Comparison of ENCODE assay signal across 22 cellular contexts in the genomic region with DNA sequence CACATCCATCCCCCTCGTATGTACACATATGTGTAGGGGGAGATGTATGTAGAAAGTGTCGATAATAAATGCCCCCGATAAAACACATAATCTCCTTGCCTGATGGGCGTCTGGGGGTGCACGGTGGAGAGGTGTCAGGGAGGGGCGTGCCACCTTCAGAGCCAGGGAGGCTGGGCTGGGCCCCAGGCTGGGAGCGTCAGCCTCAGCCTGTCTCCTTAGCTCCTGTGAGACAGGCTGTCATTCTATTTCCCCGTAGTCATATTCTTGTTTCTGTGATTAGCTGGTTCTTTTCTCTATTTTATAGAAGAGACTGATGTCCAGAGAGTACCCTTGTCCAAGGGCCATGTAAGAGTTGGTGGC. TPM values are rescaled to one million over a fixed set of nuclear protein-coding genes. Genes with fewer than 3 reads are reported as not detected.
DNase-seq lines count a peak whose midpoint lies in the region; ATAC-seq and TF ChIP-seq lines count a peak whose summit lies in the region.
"Had no signal": no experiment of that assay in that cellular context is flagged by ENCODE, and none has a peak within 500 bp of the region (broad histone marks: within the 10 kb centered on the region; RNA-seq: fewer than 3 reads in every experiment).

No MANE protein-coding gene starts in this region.

- in situ Hi-C loops in transverse colon (cut with MboI; ENCODE audit: low pct_ligation_motif_present in 1 of 4, low pct_unique_long_range_greater_than_20kb in 1 of 4, low sequenced_read_pairs in 3 of 4) = loop anchor here in 2 of 4 donors (25.0 kb wide), 1 partner anchor 134 kb away; no protein-coding TSS in a partner anchor

- POLR2A ChIA-PET in activated CD8-positive, alpha-beta T cell treated with anti-CD3 and anti-CD28 coated beads for 36 hours (lab: Charles Lee) = no interaction called here

- no peaks in the 10 kb centered on the region for H3K9me3 Mint-ChIP-seq in nephron
- H3K9me3 Mint-ChIP-seq in activated CD8-positive, alpha-beta T cell treated with anti-CD3 and anti-CD28 coated beads for 36 hours = no peaks in the 10 kb centered on the region
- H3K9me3 Mint-ChIP-seq: activated CD4-positive, alpha-beta memory T cell treated with anti-CD3 and anti-CD28 coated beads for 36 hours; activated naive CD8-positive, alpha-beta T cell treated with anti-CD3 and anti-CD28 coated beads, Interleukin-2, amount 10 ng/mL, durations not matched to agents 7 days and 5 days; CD8-positive, alpha-beta T cell; central memory CD8-positive, alpha-beta T cell; IgD-negative memory B cell; nephron progenitor cell; stimulated activated naive CD8-positive, alpha-beta T cell treated with anti-CD3 and anti-CD28 coated beads, Interleukin-15, Interleukin-2, amounts not matched to agents 100 ng/mL and 50 ng/mL, for 24 hours had no signal

- no peak overlapping the region for H3K27ac ChIP-seq in left ventricle myocardium inferior (replicated peaks)
- no peak overlapping the region for H3K27ac ChIP-seq in transverse colon

- TF ChIP-seq CTCF in left ventricle myocardium inferior (IDR thresholded peaks at IDR 0.05; ENCODE audit: borderline replicate concordance) (no peak), nephron (IDR thresholded peaks at IDR 0.05; ENCODE audit: unreplicated experiment in 3 of 3) (no peak), transverse colon (IDR thresholded peaks at IDR 0.05) (no peak)
- TF ChIP-seq CTCF in activated CD8-positive, alpha-beta T cell treated with anti-CD3 and anti-CD28 coated beads for 36 hours (IDR thresholded peaks at IDR 0.05) = no peak

- intact Hi-C loops in left ventricle myocardium inferior (cut with micrococcal nuclease) = no loop called here
- intact Hi-C loops in transverse colon (cut with DNase I; ENCODE audit: low total_unique reads) = loop anchor here (10.0 kb wide), 2 partner anchors 113 to 147 kb away; no protein-coding TSS in a partner anchor
- intact Hi-C loops in activated CD8-positive, alpha-beta T cell treated with anti-CD3 and anti-CD28 coated beads for 36 hours (cut with micrococcal nuclease) = no loop called here

- peak overlapping the region; percentile 14 to 80 (median 75) for H3K27ac Mint-ChIP-seq in nephron
- H3K27ac Mint-ChIP-seq in activated CD8-positive, alpha-beta T cell treated with anti-CD3 and anti-CD28 coated beads for 36 hours = no peak overlapping the region
- H3K27ac Mint-ChIP-seq: activated CD4-positive, alpha-beta memory T cell treated with anti-CD3 and anti-CD28 coated beads for 36 hours; activated naive CD8-positive, alpha-beta T cell treated with anti-CD3 and anti-CD28 coated beads, Interleukin-2, amount 10 ng/mL, durations not matched to agents 7 days and 5 days; nephron progenitor cell; progenitor cell of endocrine pancreas; stimulated activated naive CD8-positive, alpha-beta T cell treated with anti-CD3 and anti-CD28 coated beads, Interleukin-15, Interleukin-2, amounts not matched to agents 100 ng/mL and 50 ng/mL, for 24 hours had no signal

- H3K4me3 Mint-ChIP-seq in nephron = peak overlapping the region in 2 of 3 experiments; percentile 34 to 63
- no peak overlapping the region for H3K4me3 Mint-ChIP-seq in activated CD8-positive, alpha-beta T cell treated with anti-CD3 and anti-CD28 coated beads for 36 hours
- H3K4me3 Mint-ChIP-seq: activated CD4-positive, alpha-beta memory T cell treated with anti-CD3 and anti-CD28 coated beads for 36 hours; activated naive CD8-positive, alpha-beta T cell treated with anti-CD3 and anti-CD28 coated beads, Interleukin-2, amount 10 ng/mL, durations not matched to agents 7 days and 5 days; CD8-positive, alpha-beta T cell; central memory CD8-positive, alpha-beta T cell; nephron progenitor cell; stimulated activated naive CD8-positive, alpha-beta T cell treated with anti-CD3 and anti-CD28 coated beads, Interleukin-15, Interleukin-2, amounts not matched to agents 100 ng/mL and 50 ng/mL, for 24 hours had no signal

- H3K27me3 ChIP-seq in left ventricle myocardium inferior (ENCODE audit: low read depth) = no peaks in the 10 kb centered on the region
- H3K27me3 ChIP-seq in transverse colon = no peaks in the 10 kb centered on the region

- DNase-seq in NOMO-1 (lab: John Stamatoyannopoulos, UW; ENCODE audit: unreplicated experiment in 2 of 2) (peak; percentile 41 to 65), NOMO-1 treated with dmso at 0.1 percent for 144 hours (lab: John Stamatoyannopoulos, UW; ENCODE audit: unreplicated experiment) (no peak), left ventricle myocardium inferior (peak; percentile 2), transverse colon (peak; percentile 10), CD1c-positive myeloid dendritic cell (ENCODE audit: extremely low spot score) (no peak)
- no peak for DNase-seq in activated CD8-positive, alpha-beta T cell treated with anti-CD3 and anti-CD28 coated beads for 36 hours
- DNase-seq: 8988T; activated CD4-positive, alpha-beta memory T cell treated with anti-CD3 and anti-CD28 coated beads for 36 hours; activated naive CD8-positive, alpha-beta T cell treated with anti-CD3 and anti-CD28 coated beads, Interleukin-2, amount 10 ng/mL, durations not matched to agents 7 days and 5 days; EL; NCI-H187 treated with DMSO at 0.1 percent for 48 hours; NCI-H526 treated with DMSO at 0.1 percent for 48 hours; nephron progenitor cell had no signal

- H3K4me1 ChIP-seq in left ventricle myocardium inferior (peaks cover 34% of the 10 kb centered on the region), transverse colon (peaks cover 12 to 43% (median 25%) of the 10 kb centered on the region in 4 donors)

- H3K27me3 Mint-ChIP-seq in nephron (ENCODE audit: low read depth) = peaks cover 10% of the 10 kb centered on the region
- H3K27me3 Mint-ChIP-seq in activated CD8-positive, alpha-beta T cell treated with anti-CD3 and anti-CD28 coated beads for 36 hours = peaks cover 4% of the 10 kb centered on the region
- H3K27me3 Mint-ChIP-seq: central memory CD8-positive, alpha-beta T cell had no signal

- H3K4me3 ChIP-seq in left ventricle myocardium inferior (no peak overlapping the region), transverse colon (no peak overlapping the region)
- H3K4me3 ChIP-seq: GM12878 had no signal

- H3K4me1 Mint-ChIP-seq in nephron = peaks cover 57% of the 10 kb centered on the region
- H3K4me1 Mint-ChIP-seq in activated CD8-positive, alpha-beta T cell treated with anti-CD3 and anti-CD28 coated beads for 36 hours (ENCODE audit: low read depth) = peaks cover 4% of the 10 kb centered on the region

- TF ChIP-seq POLR2A in transverse colon (IDR thresholded peaks at IDR 0.05) (no peak), GM18505 (IDR thresholded peaks at IDR 0.05; ENCODE audit: borderline replicate concordance, extremely low read depth, insufficient read depth, insufficient read length) (no peak)

- H3K9me3 ChIP-seq in left ventricle myocardium inferior (replicated peaks) (no peaks in the 10 kb centered on the region), transverse colon (no peaks in the 10 kb centered on the region)

- no peak for ATAC-seq in GM18505 (IDR thresholded peaks at IDR 0.05; ENCODE audit: unreplicated experiment)
- ATAC-seq in activated CD8-positive, alpha-beta T cell treated with anti-CD3 and anti-CD28 coated beads for 36 hours = no peak
- ATAC-seq: activated CD4-positive, CD25-positive, alpha-beta regulatory T cell treated with anti-CD3 and anti-CD28 coated beads, Interleukin-2, amount 50 U/mL, for 24 hours; CD8-positive, alpha-beta T cell; GM12878 had no signal

- no peak for TF ChIP-seq EP300 in transverse colon (IDR thresholded peaks at IDR 0.05; ENCODE audit: low read depth)

- no peaks in the 10 kb centered on the region for H3K36me3 Mint-ChIP-seq in nephron (ENCODE audit: low read depth)
- H3K36me3 Mint-ChIP-seq in activated CD8-positive, alpha-beta T cell treated with anti-CD3 and anti-CD28 coated beads for 36 hours (ENCODE audit: low read depth) = no peaks in the 10 kb centered on the region
- H3K36me3 Mint-ChIP-seq: activated CD4-positive, alpha-beta memory T cell treated with anti-CD3 and anti-CD28 coated beads for 36 hours; activated naive CD8-positive, alpha-beta T cell treated with anti-CD3 and anti-CD28 coated beads, Interleukin-2, amount 10 ng/mL, durations not matched to agents 7 days and 5 days; CD8-positive, alpha-beta T cell; IgD-negative memory B cell had no signal

- WGBS in transverse colon (ENCODE audit: low coverage in 1 of 2), 2 donors = 66 to 79% methylated on average over 6 to 8 of the region's 8 CpGs

- H3K36me3 ChIP-seq in left ventricle myocardium inferior (no peaks in the 10 kb centered on the region), transverse colon (no peaks in the 10 kb centered on the region)

- CTCF ChIA-PET in activated CD8-positive, alpha-beta T cell treated with anti-CD3 and anti-CD28 coated beads for 36 hours (lab: Charles Lee) = no interaction called here

RNA-seq across cellular contexts. Expression of a gene that starts 4.7 kb away (rescaled TPM):
- total RNA-seq in left ventricle myocardium inferior (57.1 TPM), transverse colon (10 to 100 TPM; 27.3 to 70.5 (median 58.6) TPM)
- 10 to 100 TPM; 23.2 to 23.8 TPM for total RNA-seq in activated CD8-positive, alpha-beta T cell treated with anti-CD3 and anti-CD28 coated beads for 36 hours

Comparison
In these comparisons a context has a peak if more than half of its experiments do, and no peak if none do; other contexts are left out.
1. DNase-seq: peak in NOMO-1 (2 of 2), left ventricle myocardium inferior (single experiment) and transverse colon (single experiment); none in NOMO-1 treated with dmso at 0.1 percent for 144 hours (single experiment), CD1c-positive myeloid dendritic cell (single experiment) and activated CD8-positive, alpha-beta T cell treated with anti-CD3 and anti-CD28 coated beads for 36 hours (single experiment).